ENCODE assay signal across 1 cellular context in genomic region chr19:54178581-54179261, GRCh38.
TF ChIP-seq lines count a peak whose summit lies in the region.

No MANE protein-coding gene starts in this region.

TF ChIP-seq in HEK293, 187 proteins besides CTCF, POLR2A, EP300 and RAD21 (continued from another document):
- TF ChIP-seq ZNF580 (tag by site-specific recombination; IDR thresholded peaks at IDR 0.05) (peak; percentile 31; the same call in 1 of the 2 replicates), ZNF24 (tag by site-specific recombination; IDR thresholded peaks at IDR 0.05) (no peak), ZXDB (tag by site-specific recombination; IDR thresholded peaks at IDR 0.05) (peak; percentile 45; the same call in 1 of the 2 replicates), ZNF76 (tag by site-specific recombination; IDR thresholded peaks at IDR 0.05; ENCODE audit: borderline replicate concordance, low read depth) (peak; percentile 96), ZNF549 (tag by site-specific recombination; IDR thresholded peaks at IDR 0.05) (no peak), KLF8 (tag by site-specific recombination; IDR thresholded peaks at IDR 0.05) (0 out of 2 replicates have a peak, but pooled peaks have one; percentile 35), ZEB2 (tag by site-specific recombination; IDR thresholded peaks at IDR 0.05) (no peak)
